30 cellular contexts compared by ENCODE assay signal in the genomic region with DNA sequence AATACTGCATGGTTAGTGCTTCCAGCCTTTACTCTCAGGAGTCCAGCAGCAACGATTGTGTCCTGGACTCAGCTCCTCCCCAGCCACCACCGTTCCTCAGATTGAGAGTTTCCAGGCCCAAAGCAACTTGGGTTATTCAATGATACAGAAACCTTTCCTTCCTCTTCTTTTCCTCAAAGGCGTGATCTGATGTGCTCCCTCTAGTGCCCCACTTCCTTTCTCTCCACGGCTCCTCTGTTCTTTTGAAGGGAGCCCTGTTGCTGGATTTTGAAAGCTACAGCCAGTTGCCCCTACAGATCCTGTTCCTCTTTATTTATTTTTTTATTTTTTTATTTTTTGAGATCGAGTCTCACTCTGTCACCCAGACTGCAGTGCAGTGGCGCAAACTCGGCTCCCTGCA. TPM values are rescaled to one million over a fixed set of nuclear protein-coding genes. Genes with fewer than 3 reads are reported as not detected.
"Had no signal": no experiment of that assay in that cellular context is flagged by ENCODE, and none has a peak within 500 bp of the region (broad histone marks: within the 10 kb centered on the region; RNA-seq: fewer than 3 reads in every experiment).

No MANE protein-coding gene starts in this region.

- ATAC-seq: activated CD4-positive, CD25-positive, alpha-beta regulatory T cell treated with anti-CD3 and anti-CD28 coated beads, Interleukin-2, amount 50 U/mL, for 24 hours; activated CD8-positive, alpha-beta memory T cell treated with anti-CD3 and anti-CD28 coated beads, Interleukin-2, amount 10 ng/mL, durations not matched to agents 7 days and 5 days; activated CD8-positive, alpha-beta T cell treated with anti-CD3 and anti-CD28 coated beads for 36 hours; body of pancreas; heart left ventricle; left lobe of liver; lower lobe of right lung had no signal

- H3K4me3 Mint-ChIP-seq: activated CD4-positive, alpha-beta T cell treated with anti-CD3 and anti-CD28 coated beads, Interleukin-2, amount 10 ng/mL, durations not matched to agents 24 days and 14 days; activated CD8-positive, alpha-beta memory T cell treated with anti-CD3 and anti-CD28 coated beads, Interleukin-2, amount 10 ng/mL, durations not matched to agents 7 days and 5 days; activated CD8-positive, alpha-beta T cell treated with anti-CD3 and anti-CD28 coated beads for 36 hours; activated naive CD4-positive, alpha-beta T cell treated with anti-CD3 and anti-CD28 coated beads, Interleukin-2, amount 50 U/mL, for 24 hours; activated T-helper 1 cell treated with anti-CD3 and anti-CD28 coated beads, Interleukin-12 subunit alpha, Interleukin-12 subunit beta, Interleukin-2, Interleukin-4 antibody, amounts not matched to agents 30 ng/mL and 10 ng/mL and 1 ng/mL, durations not matched to agents 14 hours and 24 hours and 36 hours; immature natural killer cell; naive B cell had no signal

- DNase-seq: activated CD4-positive, alpha-beta T cell treated with anti-CD3 and anti-CD28 coated beads, Interleukin-2, amount 10 ng/mL, durations not matched to agents 24 days and 14 days; activated CD8-positive, alpha-beta memory T cell treated with anti-CD3 and anti-CD28 coated beads, Interleukin-2, amount 10 ng/mL, durations not matched to agents 7 days and 5 days; activated CD8-positive, alpha-beta T cell treated with anti-CD3 and anti-CD28 coated beads for 36 hours; activated gamma-delta T cell; activated T-cell treated with anti-CD3 and anti-CD28 coated beads for 4 hours; anterior cingulate cortex; body of pancreas; cortex of kidney; heart left ventricle; immature natural killer cell; lower lobe of right lung; naive B cell; occipital lobe; sigmoid colon; stimulated activated CD4-positive, alpha-beta T cell treated with anti-CD3 and anti-CD28 coated beads, Interleukin-4, amount 100 ng/mL, for 1 hour; stimulated activated naive CD4-positive, alpha-beta T cell; T-helper 9 cell; testis; uterus had no signal

- H3K4me1 Mint-ChIP-seq: activated CD4-positive, alpha-beta T cell treated with anti-CD3 and anti-CD28 coated beads, Interleukin-2, amount 10 ng/mL, durations not matched to agents 24 days and 14 days; activated CD8-positive, alpha-beta memory T cell treated with anti-CD3 and anti-CD28 coated beads, Interleukin-2, amount 10 ng/mL, durations not matched to agents 7 days and 5 days; activated naive CD4-positive, alpha-beta T cell treated with anti-CD3 and anti-CD28 coated beads, Interleukin-2, amount 50 U/mL, for 24 hours; immature natural killer cell; naive B cell had no signal

- H3K27ac Mint-ChIP-seq: activated CD4-positive, alpha-beta T cell treated with anti-CD3 and anti-CD28 coated beads, Interleukin-2, amount 10 ng/mL, durations not matched to agents 24 days and 14 days; activated CD8-positive, alpha-beta memory T cell treated with anti-CD3 and anti-CD28 coated beads, Interleukin-2, amount 10 ng/mL, durations not matched to agents 7 days and 5 days; activated CD8-positive, alpha-beta T cell treated with anti-CD3 and anti-CD28 coated beads for 36 hours; activated naive CD4-positive, alpha-beta T cell treated with anti-CD3 and anti-CD28 coated beads, Interleukin-2, amount 50 U/mL, for 24 hours; activated T-helper 1 cell treated with anti-CD3 and anti-CD28 coated beads, Interleukin-12 subunit alpha, Interleukin-12 subunit beta, Interleukin-2, Interleukin-4 antibody, amounts not matched to agents 30 ng/mL and 10 ng/mL and 1 ng/mL, durations not matched to agents 14 hours and 24 hours and 36 hours; immature natural killer cell; naive B cell had no signal

- H3K36me3 Mint-ChIP-seq: activated CD8-positive, alpha-beta memory T cell treated with anti-CD3 and anti-CD28 coated beads, Interleukin-2, amount 10 ng/mL, durations not matched to agents 7 days and 5 days; activated naive CD4-positive, alpha-beta T cell treated with anti-CD3 and anti-CD28 coated beads, Interleukin-2, amount 50 U/mL, for 24 hours; immature natural killer cell; naive B cell had no signal

- H3K9me3 Mint-ChIP-seq: activated CD4-positive, alpha-beta T cell treated with anti-CD3 and anti-CD28 coated beads, Interleukin-2, amount 10 ng/mL, durations not matched to agents 24 days and 14 days; activated CD8-positive, alpha-beta T cell treated with anti-CD3 and anti-CD28 coated beads for 36 hours; activated naive CD4-positive, alpha-beta T cell treated with anti-CD3 and anti-CD28 coated beads, Interleukin-2, amount 50 U/mL, for 24 hours; activated T-helper 1 cell treated with anti-CD3 and anti-CD28 coated beads, Interleukin-12 subunit alpha, Interleukin-12 subunit beta, Interleukin-2, Interleukin-4 antibody, amounts not matched to agents 30 ng/mL and 10 ng/mL and 1 ng/mL, durations not matched to agents 14 hours and 24 hours and 36 hours; immature natural killer cell; naive B cell had no signal

RNA-seq across cellular contexts. Expression of a gene that starts 14.1 kb away (rescaled TPM):
- total RNA-seq: activated CD4-positive, alpha-beta T cell treated with anti-CD3 and anti-CD28 coated beads, Interleukin-2, amount 10 ng/mL, durations not matched to agents 24 days and 14 days; activated CD8-positive, alpha-beta memory T cell treated with anti-CD3 and anti-CD28 coated beads, Interleukin-2, amount 10 ng/mL, durations not matched to agents 7 days and 5 days; activated CD8-positive, alpha-beta T cell treated with anti-CD3 and anti-CD28 coated beads for 36 hours; activated T-helper 1 cell treated with anti-CD3 and anti-CD28 coated beads, Interleukin-12 subunit alpha, Interleukin-12 subunit beta, Interleukin-2, Interleukin-4 antibody, amounts not matched to agents 30 ng/mL and 10 ng/mL and 1 ng/mL, durations not matched to agents 14 hours and 24 hours and 36 hours; cardiac muscle cell; cerebellum; epithelial cell of proximal tubule; fibroblast of villous mesenchyme; kidney epithelial cell; lower lobe of right lung; mesenteric fat pad; sigmoid colon; smooth muscle cell had no signal
